In the genomic region with DNA sequence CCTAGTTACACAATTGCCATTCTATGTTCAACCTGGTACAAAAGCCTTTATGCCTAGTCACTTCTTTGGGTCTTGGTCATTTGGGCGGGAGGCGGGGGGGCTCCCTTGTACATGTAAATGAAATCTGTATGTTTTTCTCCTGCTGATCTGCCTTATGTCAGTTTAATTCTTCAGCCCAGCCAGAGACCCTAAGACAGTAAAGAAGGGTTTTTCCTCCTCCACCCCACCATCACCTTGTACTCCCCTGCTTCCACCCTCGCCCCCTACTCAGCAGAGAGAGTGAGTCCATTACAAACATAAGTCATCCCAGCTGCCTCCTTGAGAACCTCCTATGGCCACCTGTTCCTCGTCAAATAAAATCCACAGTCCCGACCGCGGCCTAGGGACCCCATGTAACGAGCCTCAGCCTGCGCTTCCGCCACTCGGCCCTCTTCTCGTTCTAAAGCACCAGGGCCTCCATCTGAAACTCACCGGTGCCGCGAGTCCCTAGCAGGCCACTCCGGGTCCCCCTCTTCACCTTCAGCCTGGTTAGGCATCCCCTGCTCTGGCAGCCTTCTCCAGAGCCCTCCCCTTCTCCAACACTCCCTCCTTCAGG, we compare ENCODE assay signal across 20 cellular contexts. TPM values are rescaled to one million over a fixed set of nuclear protein-coding genes. Genes with fewer than 3 reads are reported as not detected.
DNase-seq lines count a peak whose midpoint lies in the region; ATAC-seq, FAIRE-seq and TF ChIP-seq lines count a peak whose summit lies in the region.
"Had no signal": no experiment of that assay in that cellular context is flagged by ENCODE, and none has a peak within 500 bp of the region (broad histone marks: within the 10 kb centered on the region; RNA-seq: fewer than 3 reads in every experiment).

No MANE protein-coding gene starts in this region.

- no peak for TF ChIP-seq CTCF in chondrocyte (IDR thresholded peaks at IDR 0.05)
- TF ChIP-seq CTCF in progenitor cell of endocrine pancreas (IDR thresholded peaks at IDR 0.05; ENCODE audit: unreplicated experiment), result no peak
- no peak for TF ChIP-seq CTCF in GM13977 (IDR thresholded peaks at IDR 0.05; ENCODE audit: extremely low read depth, insufficient read depth, missing control alignments)

- no peak for ATAC-seq in stimulated activated naive CD8-positive, alpha-beta T cell treated with anti-CD3 and anti-CD28 coated beads, Interleukin-15, Interleukin-2, amounts not matched to agents 100 U/mL and 50 U/mL, for 24 hours
- ATAC-seq: heart left ventricle had no signal

- H3K4me3 Mint-ChIP-seq in chondrocyte (ENCODE audit: unreplicated experiment) (no peak overlapping the region), progenitor cell of endocrine pancreas (ENCODE audit: low read depth) (peak overlapping the region; percentile 23)
- H3K4me3 Mint-ChIP-seq: activated naive CD8-positive, alpha-beta T cell treated with anti-CD3 and anti-CD28 coated beads, Interleukin-2, amount 10 ng/mL, durations not matched to agents 7 days and 5 days had no signal

- H3K27me3 Mint-ChIP-seq in chondrocyte (ENCODE audit: low read depth) (peaks cover 38% of the 10 kb centered on the region), progenitor cell of endocrine pancreas (peaks cover 17% of the 10 kb centered on the region)
- H3K27me3 Mint-ChIP-seq: activated naive CD8-positive, alpha-beta T cell treated with anti-CD3 and anti-CD28 coated beads, Interleukin-2, amount 10 ng/mL, durations not matched to agents 7 days and 5 days had no signal

- peak; percentile 20 for FAIRE-seq in GM12891 (lab: Jason Lieb, UNC)

- peaks cover 10% of the 10 kb centered on the region for H3K4me1 Mint-ChIP-seq in chondrocyte (ENCODE audit: low read depth)
- H3K4me1 Mint-ChIP-seq in progenitor cell of endocrine pancreas (ENCODE audit: low read depth), result peaks cover 33% of the 10 kb centered on the region

- H3K36me3 Mint-ChIP-seq in chondrocyte (ENCODE audit: low read depth) (no peaks in the 10 kb centered on the region), progenitor cell of endocrine pancreas (ENCODE audit: insufficient read depth) (no peaks in the 10 kb centered on the region)

- no peaks in the 10 kb centered on the region for H3K9me3 Mint-ChIP-seq in chondrocyte (ENCODE audit: low read depth)
- no peaks in the 10 kb centered on the region for H3K9me3 Mint-ChIP-seq in progenitor cell of endocrine pancreas (ENCODE audit: low read depth)
- H3K9me3 Mint-ChIP-seq: activated naive CD8-positive, alpha-beta T cell treated with anti-CD3 and anti-CD28 coated beads, Interleukin-2, amount 10 ng/mL, durations not matched to agents 7 days and 5 days had no signal

- in situ Hi-C loops in GM13977 (cut with MboI; ENCODE audit: low pct_unique_long_range_greater_than_20kb, low sequenced_read_pairs, unreplicated experiment), result no loop called here

- DNase-seq in activated effector memory CD4-positive, alpha-beta T cell treated with anti-CD3 and anti-CD28 coated beads, Interleukin-2, amount 50 U/mL, for 16 hours, result peak; percentile 44
- no peak for DNase-seq in activated effector memory CD4-positive, alpha-beta T cell treated with Interleukin-2 at 50 U/mL for 16 hours
- no peak for DNase-seq in GM12891 (ENCODE audit: insufficient read length, low spot score)
- peak; percentile 65 for DNase-seq in chondrocyte (ENCODE audit: low spot score)
- DNase-seq in progenitor cell of endocrine pancreas (ENCODE audit: low spot score, unreplicated experiment), result no peak
- DNase-seq in stimulated activated naive CD8-positive, alpha-beta T cell treated with anti-CD3 and anti-CD28 coated beads, Interleukin-15, Interleukin-2, amounts not matched to agents 100 U/mL and 50 U/mL, for 24 hours, result no peak
- DNase-seq in HUDEP-2 (lab: John Stamatoyannopoulos, UW; ENCODE audit: unreplicated experiment in 76 of 76), result no peak
- no peak for DNase-seq in GM13977 (ENCODE audit: low spot score)
- DNase-seq: ACHN; activated CD4-positive, CD25-positive, alpha-beta regulatory T cell treated with anti-CD3 and anti-CD28 coated beads, Interleukin-2, amount 50 U/mL, for 72 hours; activated CD8-positive, alpha-beta memory T cell treated with anti-CD3 and anti-CD28 coated beads, Interleukin-2, amount 50 U/mL, for 4 hours; activated naive CD8-positive, alpha-beta T cell treated with anti-CD3 and anti-CD28 coated beads, Interleukin-2, amount 10 ng/mL, durations not matched to agents 7 days and 5 days; cortex of kidney; HCEC 1CT; heart left ventricle; MG63; T-helper 9 cell had no signal

- H3K27ac Mint-ChIP-seq in chondrocyte (ENCODE audit: unreplicated experiment) (no peak overlapping the region), progenitor cell of endocrine pancreas (peak overlapping the region; percentile 10)

- TF ChIP-seq POLR2A in GM12891 (IDR thresholded peaks at IDR 0.05; ENCODE audit: low read depth, low read length), result no peak

TF ChIP-seq in GM12891, 5 proteins besides CTCF, POLR2A, EP300 and RAD21:
- TF ChIP-seq SPI1 (IDR thresholded peaks at IDR 0.05; ENCODE audit: low read depth, low read length) (no peak), POLR2AphosphoS5 (IDR thresholded peaks at IDR 0.05; ENCODE audit: low read depth, low read length) (no peak), POU2F2 (IDR thresholded peaks at IDR 0.05; ENCODE audit: low read depth, low read length) (no peak), PAX5 (IDR thresholded peaks at IDR 0.05; ENCODE audit: insufficient read depth, low read length, severe bottlenecking) (no peak), TAF1 (IDR thresholded peaks at IDR 0.05; ENCODE audit: low read depth, low read length) (no peak)

RNA-seq across cellular contexts. Expression of a gene that starts 2.3 kb away (rescaled TPM):
- polyA plus RNA-seq in GM12891 (2012; ENCODE audit: low read depth, missing spikeins), result 3.7 TPM
- total RNA-seq in chondrocyte (not detected in 3 replicates), progenitor cell of endocrine pancreas (1.3 and 1.9 TPM in 2 replicates)
- total RNA-seq: SJSA1, vagina had no signal
- polyA plus RNA-seq: heart left ventricle, liver had no signal

RNA-seq across cellular contexts. Expression of a gene that starts 26.5 kb away (rescaled TPM):
- 2.6 TPM for polyA plus RNA-seq in GM12891 (2012; ENCODE audit: low read depth, missing spikeins)
- total RNA-seq in chondrocyte (11.3 to 27.7 TPM (median 14.6 TPM) in 3 replicates), progenitor cell of endocrine pancreas (13.8 and 14.5 TPM in 2 replicates)

RNA-seq across cellular contexts. Expression of a gene that starts 29.5 kb away (rescaled TPM):
- polyA plus RNA-seq in GM12891 (2012; ENCODE audit: low read depth, missing spikeins), result 448 TPM
- total RNA-seq in chondrocyte (0.20 TPM in 1 of 3 replicates, not detected in the others), progenitor cell of endocrine pancreas (1.7 and 1.9 TPM in 2 replicates)

Comparison
In these comparisons a context has a peak if more than half of its experiments do, and no peak if none do; other contexts are left out.
1. DNase-seq: peak in activated effector memory CD4-positive, alpha-beta T cell treated with anti-CD3 and anti-CD28 coated beads, Interleukin-2, amount 50 U/mL, for 16 hours (single experiment) and chondrocyte (single experiment); none in activated effector memory CD4-positive, alpha-beta T cell treated with Interleukin-2 at 50 U/mL for 16 hours (single experiment), GM12891 (single experiment), progenitor cell of endocrine pancreas (single experiment), stimulated activated naive CD8-positive, alpha-beta T cell treated with anti-CD3 and anti-CD28 coated beads, Interleukin-15, Interleukin-2, amounts not matched to agents 100 U/mL and 50 U/mL, for 24 hours (single experiment), HUDEP-2 (0 of 76) and GM13977 (single experiment).